11 cellular contexts compared by ENCODE assay signal in genomic region chr18:48160622-48161021, GRCh38.
DNase-seq lines count a peak whose midpoint lies in the region; ATAC-seq and TF ChIP-seq lines count a peak whose summit lies in the region.
"Had no signal": no experiment of that assay in that cellular context is flagged by ENCODE, and none has a peak within 500 bp of the region (broad histone marks: within the 10 kb centered on the region; RNA-seq: fewer than 3 reads in every experiment).

No MANE protein-coding gene starts in this region.

- peaks cover 4 to 7% of the 10 kb centered on the region in 2 donors for H3K4me1 Mint-ChIP-seq in natural killer cell treated with Interleukin-12 subunit alpha and Interleukin-12 subunit beta and Interleukin-15 and Interleukin-18, amount 100 ng/mL, for 72 hours (ENCODE audit: low read depth in 2 of 2)

- H3K27ac ChIP-seq in ACC112 (ENCODE audit: low read depth, low read length) = peak overlapping the region; percentile 66; the same call in 1 of the 2 replicates

- no peak overlapping the region for H2AFZ ChIP-seq in ACC112 (ENCODE audit: low read length, unreplicated experiment)

- peaks cover 4% of the 10 kb centered on the region; the same call in 1 of the 2 replicates for H3K27me3 ChIP-seq in ACC112 (ENCODE audit: insufficient read depth, low read length)
- no peaks in the 10 kb centered on the region for H3K27me3 ChIP-seq in MG63
- H3K27me3 ChIP-seq: right lobe of liver had no signal

- TF ChIP-seq CTCF in epithelial cell of esophagus (IDR thresholded peaks at IDR 0.05; ENCODE audit: insufficient read depth, low read depth, low read length, missing control alignments) = no peak

- H3K36me3 Mint-ChIP-seq in natural killer cell treated with Interleukin-12 subunit alpha and Interleukin-12 subunit beta and Interleukin-15 and Interleukin-18, amount 100 ng/mL, for 72 hours = no peaks in the 10 kb centered on the region

- peak overlapping the region in 1 of 2 donors; percentile 29 for H3K27ac Mint-ChIP-seq in natural killer cell treated with Interleukin-12 subunit alpha and Interleukin-12 subunit beta and Interleukin-15 and Interleukin-18, amount 100 ng/mL, for 72 hours

- no peaks in the 10 kb centered on the region for H3K9me3 ChIP-seq in MG63
- H3K9me3 ChIP-seq: right lobe of liver had no signal

- H3K9me3 Mint-ChIP-seq in natural killer cell treated with Interleukin-12 subunit alpha and Interleukin-12 subunit beta and Interleukin-15 and Interleukin-18, amount 100 ng/mL, for 72 hours = no peaks in the 10 kb centered on the region

- peaks cover 6 to 8% of the 10 kb centered on the region in 2 donors for H3K27me3 Mint-ChIP-seq in natural killer cell treated with Interleukin-12 subunit alpha and Interleukin-12 subunit beta and Interleukin-15 and Interleukin-18, amount 100 ng/mL, for 72 hours

- H3K36me3 ChIP-seq in ACC112 (ENCODE audit: insufficient read depth, low read length) (no peaks in the 10 kb centered on the region), MG63 (no peaks in the 10 kb centered on the region)
- H3K36me3 ChIP-seq: right lobe of liver had no signal

- ATAC-seq in natural killer cell treated with Interleukin-12 subunit alpha and Interleukin-12 subunit beta and Interleukin-15 and Interleukin-18, amount 100 ng/mL, for 72 hours = no peak
- no peak for ATAC-seq in left colon
- ATAC-seq in HG03442 (IDR thresholded peaks at IDR 0.05; ENCODE audit: unreplicated experiment) = no peak

- peak overlapping the region; percentile 44 for H3K4me3 Mint-ChIP-seq in natural killer cell treated with Interleukin-12 subunit alpha and Interleukin-12 subunit beta and Interleukin-15 and Interleukin-18, amount 100 ng/mL, for 72 hours

- DNase-seq in MG63 = no peak
- DNase-seq in epithelial cell of esophagus (ENCODE audit: low read depth) = no peak
- DNase-seq in natural killer cell treated with Interleukin-12 subunit alpha and Interleukin-12 subunit beta and Interleukin-15 and Interleukin-18, amount 100 ng/mL, for 72 hours (ENCODE audit: low spot score) = no peak
- no peak for DNase-seq in left colon
- DNase-seq in GF-D8 (lab: John Stamatoyannopoulos, UW) = no peak
- no peak for DNase-seq in NOMO-1 treated with DMSO at 0.1 percent for 48 hours (lab: John Stamatoyannopoulos, UW; ENCODE audit: unreplicated experiment)
- DNase-seq: activated CD8-positive, alpha-beta memory T cell treated with anti-CD3 and anti-CD28 coated beads, Interleukin-2, amount 50 U/mL, for 4 hours; RPMI8226 had no signal

- intact Hi-C loops in left colon (cut with DNase I, micrococcal nuclease) = no loop called here

- H3K4me3 ChIP-seq in ACC112 (ENCODE audit: low read depth, low read length) (peak overlapping the region; percentile 83), MG63 (peak overlapping the region; percentile 62), epithelial cell of esophagus (ENCODE audit: low read length) (peak overlapping the region; percentile 60)

- peaks cover 9% of the 10 kb centered on the region for H3K4me1 ChIP-seq in ACC112 (ENCODE audit: control insufficient read depth, insufficient read depth, low read length, unreplicated experiment)

- no peaks in the 10 kb centered on the region for H3K79me2 ChIP-seq in ACC112 (ENCODE audit: control insufficient read depth, insufficient read depth, low read length, unreplicated experiment)
